Comparison of ENCODE assay signal across 8 cellular contexts in genomic region chr2:42132066-42132965, GRCh38. TPM values are rescaled to one million over a fixed set of nuclear protein-coding genes. Genes with fewer than 3 reads are reported as not detected.
DNase-seq lines count a peak whose midpoint lies in the region; ATAC-seq and TF ChIP-seq lines count a peak whose summit lies in the region.

No MANE protein-coding gene starts in this region.

- peak; percentile 2 for ATAC-seq in activated B cell treated with CpG ODN at 0.5 μM for 24 hours (ENCODE audit: low read depth)
- ATAC-seq in heart right ventricle, result peak in 6 of 8 donors; percentile 6 to 27 (median 18)
- no peak for ATAC-seq in GM18505 (IDR thresholded peaks at IDR 0.05; ENCODE audit: unreplicated experiment)
- ATAC-seq in GM21381 (IDR thresholded peaks at IDR 0.05; ENCODE audit: unreplicated experiment), result no peak

- H3K4me1 ChIP-seq in heart right ventricle (peaks cover 5 to 81% (median 38%) of the 10 kb centered on the region in 9 donors), stomach (peaks cover 37 to 67% (median 40%) of the 10 kb centered on the region in 4 donors)

- POLR2A ChIA-PET in activated B cell treated with CpG ODN at 0.5 μM for 24 hours (lab: Charles Lee), result interaction anchor here (0.9 to 2.2 kb wide), 17 partner anchors 8 to 38 kb away, joined by 3 to 45 read pairs (median 7); partner anchors contain the start of gene EML4

- H3K4me3 ChIP-seq in heart right ventricle (peak overlapping the region in 6 of 10 donors; percentile 13 to 29 (median 20)), stomach (peak overlapping the region in 2 of 4 donors; percentile 16 to 21)

- peaks cover 6% of the 10 kb centered on the region for H3K36me3 Mint-ChIP-seq in activated naive CD4-positive, alpha-beta T cell treated with anti-CD3 and anti-CD28 coated beads, Interleukin-2, amount 10 ng/mL, durations not matched to agents 7 days and 5 days
- H3K36me3 Mint-ChIP-seq in activated B cell treated with CpG ODN at 0.5 μM for 24 hours (ENCODE audit: low read depth), result no peaks in the 10 kb centered on the region

- H3K9me3 ChIP-seq in heart right ventricle (no peaks in the 10 kb centered on the region), stomach (no peaks in the 10 kb centered on the region)

- no peak for TF ChIP-seq EP300 in stomach (IDR thresholded peaks at IDR 0.05)

- CTCF ChIA-PET in activated naive CD4-positive, alpha-beta T cell treated with anti-CD3 and anti-CD28 coated beads, Interleukin-2, amount 10 ng/mL, durations not matched to agents 7 days and 5 days (lab: Charles Lee), result interaction anchor here (0.8 to 2.8 kb wide), 12 partner anchors 16 to 196 kb away, joined by 3 to 16 read pairs (median 4); no protein-coding TSS in a partner anchor
- CTCF ChIA-PET in activated B cell treated with CpG ODN at 0.5 μM for 24 hours (lab: Charles Lee), result interaction anchor here (0.9 to 1.3 kb wide), 7 partner anchors 13 to 38 kb away, joined by 3 to 7 read pairs (median 4); no protein-coding TSS in a partner anchor

- no peak for TF ChIP-seq POLR2A in stomach (IDR thresholded peaks at IDR 0.05)
- TF ChIP-seq POLR2A in GM18505 (IDR thresholded peaks at IDR 0.05; ENCODE audit: borderline replicate concordance, extremely low read depth, insufficient read depth, insufficient read length), result no peak

- no peak for DNase-seq in activated naive CD4-positive, alpha-beta T cell treated with anti-CD3 and anti-CD28 coated beads, Interleukin-2, amount 10 ng/mL, durations not matched to agents 7 days and 5 days
- no peak for DNase-seq in activated naive CD4-positive, alpha-beta T cell treated with anti-CD3 and anti-CD28 coated beads, Interleukin-2, amount 50 U/mL, for 16 hours
- DNase-seq in activated B cell treated with CpG ODN at 0.5 μM for 24 hours, result no peak
- no peak for DNase-seq in heart right ventricle
- DNase-seq in stomach, result no peak
- no peak for DNase-seq in NCI-H82 treated with DMSO at 0.1 percent for 48 hours (lab: John Stamatoyannopoulos, UW; ENCODE audit: unreplicated experiment)

- peak overlapping the region; percentile 62 for H3K4me3 Mint-ChIP-seq in activated naive CD4-positive, alpha-beta T cell treated with anti-CD3 and anti-CD28 coated beads, Interleukin-2, amount 10 ng/mL, durations not matched to agents 7 days and 5 days
- peak overlapping the region; percentile 80 for H3K4me3 Mint-ChIP-seq in activated B cell treated with CpG ODN at 0.5 μM for 24 hours

- TF ChIP-seq CTCF in activated B cell treated with CpG ODN at 0.5 μM for 24 hours (IDR thresholded peaks at IDR 0.05) (no peak), heart right ventricle (IDR thresholded peaks at IDR 0.05) (no peak), stomach (IDR thresholded peaks at IDR 0.05) (no peak)

- H3K27ac ChIP-seq in heart right ventricle (peak overlapping the region in 7 of 10 donors; percentile 53 to 88 (median 65)), stomach (peak overlapping the region; percentile 80 to 87 (median 84))

- H3K36me3 ChIP-seq in heart right ventricle, result no peaks in the 10 kb centered on the region
- no peaks in the 10 kb centered on the region for H3K36me3 ChIP-seq in stomach

- peak overlapping the region; percentile 95 for H3K27ac Mint-ChIP-seq in activated naive CD4-positive, alpha-beta T cell treated with anti-CD3 and anti-CD28 coated beads, Interleukin-2, amount 10 ng/mL, durations not matched to agents 7 days and 5 days
- H3K27ac Mint-ChIP-seq in activated B cell treated with CpG ODN at 0.5 μM for 24 hours, result peak overlapping the region; percentile 89

- 58 to 63% methylated on average over 10 of the region's 10 CpGs for WGBS in heart right ventricle, 2 donors
- WGBS in stomach, 5 donors, result 49 to 64% (median 60%) methylated on average over 10 of the region's 10 CpGs

- intact Hi-C loops in activated B cell treated with CpG ODN at 0.5 μM for 24 hours (cut with micrococcal nuclease), result loop anchor here (2.0 kb wide), 1 partner anchor 64 kb away; no protein-coding TSS in a partner anchor
- intact Hi-C loops in heart right ventricle (cut with DNase I), result loop anchor here in 3 of 10 donors (2.0 to 10.0 kb wide), 3 partner anchors 30 to 62 kb away; no protein-coding TSS in a partner anchor
- intact Hi-C loops in stomach (cut with DNase I; ENCODE audit: low total_unique reads), result no loop called here

- no peaks in the 10 kb centered on the region for H3K9me3 Mint-ChIP-seq in activated naive CD4-positive, alpha-beta T cell treated with anti-CD3 and anti-CD28 coated beads, Interleukin-2, amount 10 ng/mL, durations not matched to agents 7 days and 5 days
- no peaks in the 10 kb centered on the region for H3K9me3 Mint-ChIP-seq in activated B cell treated with CpG ODN at 0.5 μM for 24 hours

- peaks cover 0 to 9% (median 0%) of the 10 kb centered on the region in 7 donors for H3K27me3 ChIP-seq in heart right ventricle
- no peaks in the 10 kb centered on the region for H3K27me3 ChIP-seq in stomach

- H3K4me1 Mint-ChIP-seq in activated naive CD4-positive, alpha-beta T cell treated with anti-CD3 and anti-CD28 coated beads, Interleukin-2, amount 10 ng/mL, durations not matched to agents 7 days and 5 days, result peaks cover 97% of the 10 kb centered on the region
- peaks cover 87% of the 10 kb centered on the region for H3K4me1 Mint-ChIP-seq in activated B cell treated with CpG ODN at 0.5 μM for 24 hours

- H3K27me3 Mint-ChIP-seq in activated naive CD4-positive, alpha-beta T cell treated with anti-CD3 and anti-CD28 coated beads, Interleukin-2, amount 10 ng/mL, durations not matched to agents 7 days and 5 days, result no peaks in the 10 kb centered on the region
- H3K27me3 Mint-ChIP-seq in activated B cell treated with CpG ODN at 0.5 μM for 24 hours, result no peaks in the 10 kb centered on the region

RNA-seq across cellular contexts. Expression of gene EML4, which starts 36.8 kb away (rescaled TPM):
- total RNA-seq in activated B cell treated with CpG ODN at 0.5 μM for 24 hours (83.2 and 95.8 TPM in 2 replicates), heart right ventricle (10 to 100 TPM in 1 of 10 donors, 1 to 10 TPM in 9; 4.5 to 17.2 (median 5.9) TPM), stomach (100 to 1,000 TPM in 1 of 5 donors, 10 to 100 TPM in 4; 24.6 to 292 (median 65.3) TPM)
- polyA plus RNA-seq in heart right ventricle (1 to 10 TPM; 2.9 to 5.0 TPM), stomach (10 to 100 TPM; 10.2 to 13.3 (median 10.5) TPM)

Comparison
In these comparisons a context has a peak if more than half of its experiments do, and no peak if none do; other contexts are left out.
1. ATAC-seq: peak in activated B cell treated with CpG ODN at 0.5 μM for 24 hours (single experiment) and heart right ventricle (6 of 8); none in GM18505 (single experiment) and GM21381 (single experiment).